Comparison of ENCODE assay signal across 1 cellular context in the genomic region with DNA sequence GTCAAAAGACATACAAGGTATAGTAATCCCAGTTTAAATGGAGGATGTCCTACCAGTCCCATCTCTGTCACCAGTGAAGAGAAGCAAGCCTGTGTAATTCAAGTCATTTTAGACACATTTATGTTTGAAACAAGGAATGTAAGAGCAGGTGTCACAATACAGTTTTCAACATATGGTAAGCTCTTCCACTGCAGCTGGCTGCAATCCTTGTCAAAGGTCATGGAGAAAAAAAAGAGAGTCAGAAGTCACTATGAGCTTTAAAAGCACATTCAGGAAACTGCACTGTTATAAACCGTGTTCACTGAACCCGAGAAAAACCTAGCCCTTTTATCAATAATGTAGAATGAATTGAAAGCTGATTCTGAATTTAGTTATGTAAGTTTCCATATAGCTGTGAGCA.
TF ChIP-seq lines count a peak whose summit lies in the region.

No MANE protein-coding gene starts in this region.

TF ChIP-seq in liver, 16 proteins besides CTCF, POLR2A, EP300 and RAD21 (continued from another document):
- TF ChIP-seq, protein P1, sequence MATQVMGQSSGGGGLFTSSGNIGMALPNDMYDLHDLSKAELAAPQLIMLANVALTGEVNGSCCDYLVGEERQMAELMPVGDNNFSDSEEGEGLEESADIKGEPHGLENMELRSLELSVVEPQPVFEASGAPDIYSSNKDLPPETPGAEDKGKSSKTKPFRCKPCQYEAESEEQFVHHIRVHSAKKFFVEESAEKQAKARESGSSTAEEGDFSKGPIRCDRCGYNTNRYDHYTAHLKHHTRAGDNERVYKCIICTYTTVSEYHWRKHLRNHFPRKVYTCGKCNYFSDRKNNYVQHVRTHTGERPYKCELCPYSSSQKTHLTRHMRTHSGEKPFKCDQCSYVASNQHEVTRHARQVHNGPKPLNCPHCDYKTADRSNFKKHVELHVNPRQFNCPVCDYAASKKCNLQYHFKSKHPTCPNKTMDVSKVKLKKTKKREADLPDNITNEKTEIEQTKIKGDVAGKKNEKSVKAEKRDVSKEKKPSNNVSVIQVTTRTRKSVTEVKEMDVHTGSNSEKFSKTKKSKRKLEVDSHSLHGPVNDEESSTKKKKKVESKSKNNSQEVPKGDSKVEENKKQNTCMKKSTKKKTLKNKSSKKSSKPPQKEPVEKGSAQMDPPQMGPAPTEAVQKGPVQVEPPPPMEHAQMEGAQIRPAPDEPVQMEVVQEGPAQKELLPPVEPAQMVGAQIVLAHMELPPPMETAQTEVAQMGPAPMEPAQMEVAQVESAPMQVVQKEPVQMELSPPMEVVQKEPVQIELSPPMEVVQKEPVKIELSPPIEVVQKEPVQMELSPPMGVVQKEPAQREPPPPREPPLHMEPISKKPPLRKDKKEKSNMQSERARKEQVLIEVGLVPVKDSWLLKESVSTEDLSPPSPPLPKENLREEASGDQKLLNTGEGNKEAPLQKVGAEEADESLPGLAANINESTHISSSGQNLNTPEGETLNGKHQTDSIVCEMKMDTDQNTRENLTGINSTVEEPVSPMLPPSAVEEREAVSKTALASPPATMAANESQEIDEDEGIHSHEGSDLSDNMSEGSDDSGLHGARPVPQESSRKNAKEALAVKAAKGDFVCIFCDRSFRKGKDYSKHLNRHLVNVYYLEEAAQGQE (IDR thresholded peaks at IDR 0.05): no peak
- peak; percentile 44 to 52 for TF ChIP-seq HNF4A (conservative IDR thresholded peaks at IDR 0.05)
- peak in 1 of 2 donors; percentile 28 for TF ChIP-seq JUND (IDR thresholded peaks at IDR 0.05)
- TF ChIP-seq EGR1 (IDR thresholded peaks at IDR 0.05; ENCODE audit: low read depth in 2 of 2): no peak
- TF ChIP-seq, protein P2, sequence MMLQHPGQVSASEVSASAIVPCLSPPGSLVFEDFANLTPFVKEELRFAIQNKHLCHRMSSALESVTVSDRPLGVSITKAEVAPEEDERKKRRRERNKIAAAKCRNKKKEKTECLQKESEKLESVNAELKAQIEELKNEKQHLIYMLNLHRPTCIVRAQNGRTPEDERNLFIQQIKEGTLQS (IDR thresholded peaks at IDR 0.05): no peak
- TF ChIP-seq, protein P3, sequence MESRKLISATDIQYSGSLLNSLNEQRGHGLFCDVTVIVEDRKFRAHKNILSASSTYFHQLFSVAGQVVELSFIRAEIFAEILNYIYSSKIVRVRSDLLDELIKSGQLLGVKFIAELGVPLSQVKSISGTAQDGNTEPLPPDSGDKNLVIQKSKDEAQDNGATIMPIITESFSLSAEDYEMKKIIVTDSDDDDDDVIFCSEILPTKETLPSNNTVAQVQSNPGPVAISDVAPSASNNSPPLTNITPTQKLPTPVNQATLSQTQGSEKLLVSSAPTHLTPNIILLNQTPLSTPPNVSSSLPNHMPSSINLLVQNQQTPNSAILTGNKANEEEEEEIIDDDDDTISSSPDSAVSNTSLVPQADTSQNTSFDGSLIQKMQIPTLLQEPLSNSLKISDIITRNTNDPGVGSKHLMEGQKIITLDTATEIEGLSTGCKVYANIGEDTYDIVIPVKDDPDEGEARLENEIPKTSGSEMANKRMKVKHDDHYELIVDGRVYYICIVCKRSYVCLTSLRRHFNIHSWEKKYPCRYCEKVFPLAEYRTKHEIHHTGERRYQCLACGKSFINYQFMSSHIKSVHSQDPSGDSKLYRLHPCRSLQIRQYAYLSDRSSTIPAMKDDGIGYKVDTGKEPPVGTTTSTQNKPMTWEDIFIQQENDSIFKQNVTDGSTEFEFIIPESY (IDR thresholded peaks at IDR 0.05): no peak
